In the genomic region with DNA sequence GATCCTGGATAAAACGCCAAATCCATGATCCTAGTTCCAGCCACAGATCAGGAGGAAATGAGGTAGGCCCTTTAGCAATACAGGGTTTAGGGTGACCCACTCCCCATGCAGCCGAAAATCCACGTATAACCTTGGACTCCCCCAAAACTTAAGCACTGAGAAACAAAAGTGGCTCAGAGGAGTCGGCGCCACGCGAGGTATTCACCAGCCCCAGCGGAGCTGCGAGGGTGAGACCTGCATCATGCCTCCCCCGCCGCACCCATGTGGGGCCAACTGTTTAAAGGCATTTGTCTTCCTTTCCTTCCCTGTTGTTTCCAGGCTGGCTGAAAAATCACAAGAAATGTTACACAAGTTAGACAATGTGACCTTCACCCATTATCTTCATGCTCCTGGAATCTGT, we compare ENCODE assay signal across 18 cellular contexts.
"Had no signal": no experiment of that assay in that cellular context is flagged by ENCODE, and none has a peak within 500 bp of the region (broad histone marks: within the 10 kb centered on the region; RNA-seq: fewer than 3 reads in every experiment).

No MANE protein-coding gene starts in this region.

- H3K4me3 Mint-ChIP-seq: activated naive CD4-positive, alpha-beta T cell treated with anti-CD3 and anti-CD28 coated beads, Interleukin-2, amount 50 U/mL, for 24 hours; activated T-cell treated with anti-CD3 and anti-CD28 coated beads, Interleukin-2, amount 50 U/mL, for 72 hours; nephron had no signal

- ATAC-seq: activated T-cell treated with anti-CD3 and anti-CD28 coated beads, Interleukin-2, amount 50 U/mL, for 72 hours; left colon had no signal

- H3K36me3 Mint-ChIP-seq: activated naive CD4-positive, alpha-beta T cell treated with anti-CD3 and anti-CD28 coated beads, Interleukin-2, amount 50 U/mL, for 24 hours had no signal

- H3K27ac Mint-ChIP-seq: activated naive CD4-positive, alpha-beta T cell treated with anti-CD3 and anti-CD28 coated beads, Interleukin-2, amount 50 U/mL, for 24 hours; activated T-cell treated with anti-CD3 and anti-CD28 coated beads, Interleukin-2, amount 50 U/mL, for 72 hours; nephron had no signal

- H3K36me3 ChIP-seq: sigmoid colon, tibial artery, uterus had no signal

- H3K4me3 ChIP-seq: sigmoid colon, tibial artery, uterus had no signal

- H3K27me3 ChIP-seq: sigmoid colon, uterus had no signal

- H3K9me3 ChIP-seq: sigmoid colon, tibial artery, uterus had no signal

- H3K9me3 Mint-ChIP-seq: activated naive CD4-positive, alpha-beta T cell treated with anti-CD3 and anti-CD28 coated beads, Interleukin-2, amount 50 U/mL, for 24 hours; activated T-cell treated with anti-CD3 and anti-CD28 coated beads, Interleukin-2, amount 50 U/mL, for 72 hours; nephron had no signal

- DNase-seq: activated CD4-positive, alpha-beta T cell treated with anti-CD3 and anti-CD28 coated beads, Interleukin-2, amount 50 U/mL, for 4 hours; activated CD4-positive, CD25-positive, alpha-beta regulatory T cell treated with anti-CD3 and anti-CD28 coated beads, Interleukin-2, amount 50 U/mL, for 72 hours; activated effector memory CD4-positive, alpha-beta T cell treated with anti-CD3 and anti-CD28 coated beads, Interleukin-2, amount 50 U/mL, for 16 hours; activated T-cell treated with anti-CD3 and anti-CD28 coated beads, Interleukin-2, amount 50 U/mL, for 72 hours; cerebellar nuclear complex; effector memory CD4-positive, alpha-beta T cell; foreskin fibroblast; left colon; midbrain; nucleus accumbens; sigmoid colon; stimulated activated naive CD4-positive, alpha-beta T cell treated with Interleukin-2 at 50 U/mL for 16 hours; T-helper 1 cell; T1000; tibial artery; uterus had no signal

- H3K4me1 ChIP-seq: sigmoid colon, uterus had no signal

- H3K27me3 Mint-ChIP-seq: activated naive CD4-positive, alpha-beta T cell treated with anti-CD3 and anti-CD28 coated beads, Interleukin-2, amount 50 U/mL, for 24 hours had no signal

- H3K27ac ChIP-seq: sigmoid colon, tibial artery, uterus had no signal
